1 cellular context compared by ENCODE assay signal in genomic region chr13:29959621-29960020, GRCh38.
TF ChIP-seq lines count a peak whose summit lies in the region.

No MANE protein-coding gene starts in this region.

TF ChIP-seq in GM23338, 12 proteins besides CTCF, POLR2A, EP300 and RAD21:
- TF ChIP-seq, protein P1, sequence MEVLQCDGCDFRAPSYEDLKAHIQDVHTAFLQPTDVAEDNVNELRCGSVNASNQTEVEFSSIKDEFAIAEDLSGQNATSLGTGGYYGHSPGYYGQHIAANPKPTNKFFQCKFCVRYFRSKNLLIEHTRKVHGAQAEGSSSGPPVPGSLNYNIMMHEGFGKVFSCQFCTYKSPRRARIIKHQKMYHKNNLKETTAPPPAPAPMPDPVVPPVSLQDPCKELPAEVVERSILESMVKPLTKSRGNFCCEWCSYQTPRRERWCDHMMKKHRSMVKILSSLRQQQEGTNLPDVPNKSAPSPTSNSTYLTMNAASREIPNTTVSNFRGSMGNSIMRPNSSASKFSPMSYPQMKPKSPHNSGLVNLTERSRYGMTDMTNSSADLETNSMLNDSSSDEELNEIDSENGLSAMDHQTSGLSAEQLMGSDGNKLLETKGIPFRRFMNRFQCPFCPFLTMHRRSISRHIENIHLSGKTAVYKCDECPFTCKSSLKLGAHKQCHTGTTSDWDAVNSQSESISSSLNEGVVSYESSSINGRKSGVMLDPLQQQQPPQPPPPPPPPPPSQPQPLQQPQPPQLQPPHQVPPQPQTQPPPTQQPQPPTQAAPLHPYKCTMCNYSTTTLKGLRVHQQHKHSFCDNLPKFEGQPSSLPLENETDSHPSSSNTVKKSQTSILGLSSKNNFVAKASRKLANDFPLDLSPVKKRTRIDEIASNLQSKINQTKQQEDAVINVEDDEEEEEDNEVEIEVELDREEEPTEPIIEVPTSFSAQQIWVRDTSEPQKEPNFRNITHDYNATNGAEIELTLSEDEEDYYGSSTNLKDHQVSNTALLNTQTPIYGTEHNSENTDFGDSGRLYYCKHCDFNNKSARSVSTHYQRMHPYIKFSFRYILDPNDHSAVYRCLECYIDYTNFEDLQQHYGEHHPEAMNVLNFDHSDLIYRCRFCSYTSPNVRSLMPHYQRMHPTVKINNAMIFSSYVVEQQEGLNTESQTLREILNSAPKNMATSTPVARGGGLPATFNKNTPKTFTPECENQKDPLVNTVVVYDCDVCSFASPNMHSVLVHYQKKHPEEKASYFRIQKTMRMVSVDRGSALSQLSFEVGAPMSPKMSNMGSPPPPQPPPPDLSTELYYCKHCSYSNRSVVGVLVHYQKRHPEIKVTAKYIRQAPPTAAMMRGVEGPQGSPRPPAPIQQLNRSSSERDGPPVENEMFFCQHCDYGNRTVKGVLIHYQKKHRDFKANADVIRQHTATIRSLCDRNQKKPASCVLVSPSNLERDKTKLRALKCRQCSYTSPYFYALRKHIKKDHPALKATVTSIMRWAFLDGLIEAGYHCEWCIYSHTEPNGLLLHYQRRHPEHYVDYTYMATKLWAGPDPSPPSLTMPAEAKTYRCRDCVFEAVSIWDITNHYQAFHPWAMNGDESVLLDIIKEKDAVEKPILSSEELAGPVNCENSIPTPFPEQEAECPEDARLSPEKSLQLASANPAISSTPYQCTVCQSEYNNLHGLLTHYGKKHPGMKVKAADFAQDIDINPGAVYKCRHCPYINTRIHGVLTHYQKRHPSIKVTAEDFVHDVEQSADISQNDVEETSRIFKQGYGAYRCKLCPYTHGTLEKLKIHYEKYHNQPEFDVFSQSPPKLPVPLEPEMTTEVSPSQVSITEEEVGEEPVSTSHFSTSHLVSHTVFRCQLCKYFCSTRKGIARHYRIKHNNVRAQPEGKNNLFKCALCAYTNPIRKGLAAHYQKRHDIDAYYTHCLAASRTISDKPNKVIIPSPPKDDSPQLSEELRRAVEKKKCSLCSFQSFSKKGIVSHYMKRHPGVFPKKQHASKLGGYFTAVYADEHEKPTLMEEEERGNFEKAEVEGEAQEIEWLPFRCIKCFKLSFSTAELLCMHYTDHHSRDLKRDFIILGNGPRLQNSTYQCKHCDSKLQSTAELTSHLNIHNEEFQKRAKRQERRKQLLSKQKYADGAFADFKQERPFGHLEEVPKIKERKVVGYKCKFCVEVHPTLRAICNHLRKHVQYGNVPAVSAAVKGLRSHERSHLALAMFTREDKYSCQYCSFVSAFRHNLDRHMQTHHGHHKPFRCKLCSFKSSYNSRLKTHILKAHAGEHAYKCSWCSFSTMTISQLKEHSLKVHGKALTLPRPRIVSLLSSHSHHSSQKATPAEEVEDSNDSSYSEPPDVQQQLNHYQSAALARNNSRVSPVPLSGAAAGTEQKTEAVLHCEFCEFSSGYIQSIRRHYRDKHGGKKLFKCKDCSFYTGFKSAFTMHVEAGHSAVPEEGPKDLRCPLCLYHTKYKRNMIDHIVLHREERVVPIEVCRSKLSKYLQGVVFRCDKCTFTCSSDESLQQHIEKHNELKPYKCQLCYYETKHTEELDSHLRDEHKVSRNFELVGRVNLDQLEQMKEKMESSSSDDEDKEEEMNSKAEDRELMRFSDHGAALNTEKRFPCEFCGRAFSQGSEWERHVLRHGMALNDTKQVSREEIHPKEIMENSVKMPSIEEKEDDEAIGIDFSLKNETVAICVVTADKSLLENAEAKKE (CRISPR knock-in tag; IDR thresholded peaks at IDR 0.05), result no peak
- TF ChIP-seq EZH2 (IDR thresholded peaks at IDR 0.05; ENCODE audit: low read depth, unreplicated experiment) (no peak), REST (IDR thresholded peaks at IDR 0.05; ENCODE audit: unreplicated experiment) (no peak), ZNF331 (CRISPR knock-in tag; IDR thresholded peaks at IDR 0.05; ENCODE audit: low read depth) (no peak), CREB1 (CRISPR knock-in tag; IDR thresholded peaks at IDR 0.05; ENCODE audit: low read depth) (no peak), ETS1 (IDR thresholded peaks at IDR 0.05) (no peak), EZH2phosphoT487 (IDR thresholded peaks at IDR 0.05; ENCODE audit: unreplicated experiment) (no peak), JUNB (IDR thresholded peaks at IDR 0.05; ENCODE audit: unreplicated experiment) (no peak), POLR2AphosphoS5 (IDR thresholded peaks at IDR 0.05; ENCODE audit: low read depth) (no peak)
TF ChIP-seq in GM23338: peak in this region for 0.
